ENCODE assay signal across 13 cellular contexts in the genomic region with DNA sequence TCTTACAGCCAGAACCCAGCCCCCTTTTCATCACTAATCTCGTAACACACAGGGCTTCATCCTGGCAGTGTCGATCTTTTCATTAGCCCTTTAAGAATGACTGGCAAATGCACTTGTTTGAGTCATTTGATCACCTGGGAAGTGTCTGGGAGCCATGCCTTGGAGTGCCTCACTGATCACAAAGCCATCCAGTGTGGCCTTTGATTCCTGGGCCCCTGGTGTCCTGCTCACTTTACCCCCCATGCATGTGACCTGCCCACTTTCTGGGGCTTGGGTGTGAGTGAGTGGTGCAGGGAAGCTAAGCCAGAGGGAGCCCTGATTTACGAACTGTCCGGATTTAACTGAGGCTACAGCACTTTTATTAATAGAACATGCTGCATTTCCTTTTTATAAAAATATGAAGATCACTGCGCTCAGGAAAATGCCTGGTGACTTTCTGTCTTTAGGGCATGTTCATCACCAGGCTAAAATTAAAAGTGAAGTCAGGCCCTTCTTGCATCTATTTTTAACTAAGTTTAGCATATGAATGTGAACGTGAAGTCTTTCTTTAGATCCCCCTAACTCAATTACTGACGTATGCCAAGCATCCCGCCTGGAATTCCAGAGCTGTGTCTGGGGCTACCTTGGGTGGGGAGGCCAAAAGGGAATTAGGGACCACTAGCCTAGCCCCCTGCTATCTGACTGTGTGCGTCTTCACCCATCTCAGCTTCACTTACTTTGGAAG. TPM values are rescaled to one million over a fixed set of nuclear protein-coding genes. Genes with fewer than 3 reads are reported as not detected.
DNase-seq lines count a peak whose midpoint lies in the region; FAIRE-seq and TF ChIP-seq lines count a peak whose summit lies in the region.
"Had no signal": no experiment of that assay in that cellular context is flagged by ENCODE, and none has a peak within 500 bp of the region (broad histone marks: within the 10 kb centered on the region; RNA-seq: fewer than 3 reads in every experiment).

No MANE protein-coding gene starts in this region.

- H4K91ac ChIP-seq in H1 (replicated peaks; ENCODE audit: insufficient read length, low read length): no peak overlapping the region

- H2AK5ac ChIP-seq in H1 (ENCODE audit: low read depth, low read length): peak overlapping the region; percentile 26; the same call in 1 of the 2 replicates

- H3K4ac ChIP-seq in H1 (replicated peaks; ENCODE audit: insufficient read length, low read depth, low read length): no peak overlapping the region

- DNase-seq in HAP-1 (ENCODE audit: low spot score in 2 of 2) (peak; percentile 55 to 82), H1 (ENCODE audit: low read depth in 1 of 2, low spot score in 2 of 2) (peak in 1 of 2 experiments; percentile 76), islet precursor cell (peak; percentile 71), GM19238 (ENCODE audit: insufficient read length, low spot score) (no peak), globus pallidus (ENCODE audit: low spot score) (no peak)
- DNase-seq in stimulated activated CD4-positive, alpha-beta T cell treated with anti-CD3 and anti-CD28 coated beads, Interleukin-1b, Interleukin-23, amount 100 ng/mL, for 48 hours: no peak
- DNase-seq: activated CD4-positive, CD25-positive, alpha-beta regulatory T cell; EL; NCI-H1105 treated with DMSO at 0.1 percent for 48 hours; NCI-H524; retina; stimulated activated naive CD8-positive, alpha-beta T cell treated with anti-CD3 and anti-CD28 coated beads, Interleukin-15, amount 100 ng/mL, for 72 hours had no signal

- no peak; a peak in 1 of 3 replicates for TF ChIP-seq EP300 in H1 (IDR thresholded peaks at IDR 0.05; ENCODE audit: borderline replicate concordance in 1 of 2, low read depth in 2 of 2, low read length in 2 of 2)

- H3K23ac ChIP-seq in H1 (ENCODE audit: insufficient read length): no peak overlapping the region

- POLR2A ChIA-PET in H1 (lab: Charles Lee; ENCODE audit: partially characterized antibody): interaction anchor here (0.9 kb wide), 1 partner anchor 12 kb away, joined by 5 read pairs; no protein-coding TSS in a partner anchor

- peaks cover 4% of the 10 kb centered on the region; the same call in 1 of the 2 replicates for H3K23me2 ChIP-seq in H1 (ENCODE audit: low read depth, low read length)

- no peak overlapping the region for H2BK15ac ChIP-seq in H1 (ENCODE audit: low read length)

- H2AFZ ChIP-seq in H1 (ENCODE audit: low read length): no peak overlapping the region

- peak overlapping the region; percentile 91; the same call in 1 of the 2 replicates for H2BK12ac ChIP-seq in H1 (ENCODE audit: low read depth, low read length)

- no peak overlapping the region for H3K18ac ChIP-seq in H1 (ENCODE audit: extremely low read depth, low read length)

- 0 out of 2 replicates have a peak overlapping the region, but pooled peaks have one; percentile 38 for H2BK5ac ChIP-seq in H1 (ENCODE audit: low read depth, low read length)

- H3K36me3 ChIP-seq in HAP-1 (replicated peaks) (no peaks in the 10 kb centered on the region), H1 (ENCODE audit: control insufficient read depth in 2 of 4, insufficient read depth in 4 of 4, low read length in 3 of 4) (no peaks in the 10 kb centered on the region), skeletal muscle tissue (ENCODE audit: control insufficient read depth in 3 of 3, insufficient read depth in 3 of 3, low read length in 3 of 3) (no peaks in the 10 kb centered on the region)

- H3K4me3 ChIP-seq in HAP-1 (no peak overlapping the region), H1 (ENCODE audit: extremely low read depth in 1 of 4, insufficient read depth in 2 of 4, low read depth in 3 of 4, low read length in 4 of 4) (peak overlapping the region in 2 of 4 experiments; percentile 7 to 40; a peak in 3 of 8 replicates), skeletal muscle tissue (ENCODE audit: low read length in 3 of 3) (peak overlapping the region; percentile 22 to 53 (median 52))

- CTCF ChIA-PET in H1 (lab: Charles Lee; ENCODE audit: partially characterized antibody): interaction anchor here (0.6 to 3.4 kb wide), 6 partner anchors 14 to 71 kb away, joined by 3 to 16 read pairs (median 4); no protein-coding TSS in a partner anchor

- H4K8ac ChIP-seq in H1 (ENCODE audit: extremely low read depth, insufficient read depth, low read length): no peak overlapping the region

- no peak overlapping the region for H2BK120ac ChIP-seq in H1 (replicated peaks; ENCODE audit: low read depth, low read length)

- no peak for TF ChIP-seq CTCF in H1 (IDR thresholded peaks at IDR 0.05; ENCODE audit: control extremely low read depth in 1 of 3, insufficient read depth in 1 of 3, low read depth in 1 of 3, low read length in 3 of 3)

- no peaks in the 10 kb centered on the region; the same call in 1 of the 2 replicates for H3K27me3 ChIP-seq in HAP-1 (ENCODE audit: low read depth)
- H3K27me3 ChIP-seq in H1 (replicated peaks in 1 of 4; ENCODE audit: control insufficient read depth in 3 of 4, extremely low read depth in 1 of 4, insufficient read depth in 3 of 4, low read length in 3 of 4): peaks cover 5 to 58% (median 42%) of the 10 kb centered on the region in 4 experiments
- H3K27me3 ChIP-seq in skeletal muscle tissue (ENCODE audit: control insufficient read depth in 3 of 3, insufficient read depth in 3 of 3, low read length in 3 of 3): no peaks in the 10 kb centered on the region

- no peak overlapping the region for H2BK20ac ChIP-seq in H1 (ENCODE audit: low read length)

- H4K20me1 ChIP-seq in H1 (replicated peaks in 1 of 2; ENCODE audit: control insufficient read depth in 1 of 2, insufficient read depth in 2 of 2, low read length in 2 of 2): no peaks in the 10 kb centered on the region

- peak overlapping the region; percentile 56 to 94 for H3K4me2 ChIP-seq in H1 (ENCODE audit: insufficient read depth in 1 of 2, low read depth in 2 of 2, low read length in 2 of 2)

- no peak overlapping the region for H3K56ac ChIP-seq in H1 (replicated peaks; ENCODE audit: insufficient read length, low read depth, low read length)

- no peaks in the 10 kb centered on the region for H3K9me3 ChIP-seq in HAP-1
- H3K9me3 ChIP-seq in H1 (ENCODE audit: insufficient read depth in 2 of 2, low read depth in 1 of 2, low read length in 1 of 2): no peaks in the 10 kb centered on the region
- H3K9me3 ChIP-seq in skeletal muscle tissue (ENCODE audit: control insufficient read depth in 3 of 3, low read length in 3 of 3): no peaks in the 10 kb centered on the region

- in situ Hi-C loops in HAP-1 (cut with MboI; ENCODE audit: low sequenced_read_pairs): no loop called here

- peak; percentile 80 for FAIRE-seq in H1 (lab: Jason Lieb, UNC)

- no peaks in the 10 kb centered on the region for H3K79me2 ChIP-seq in H1 (ENCODE audit: control insufficient read depth in 1 of 2, insufficient read depth in 2 of 2, low read length in 2 of 2)

- no peak for TF ChIP-seq POLR2A in H1 (IDR thresholded peaks at IDR 0.05; ENCODE audit: control extremely low read depth in 1 of 2, low read depth in 2 of 2, low read length in 2 of 2)

- H3K79me1 ChIP-seq in H1 (ENCODE audit: low read depth, low read length): no peaks in the 10 kb centered on the region

- 15% methylated on average over 9 of the region's 9 CpGs; no CpG with 5 or more reads in 1 of the 2 experiments for WGBS in H1 (ENCODE audit: extremely low coverage in 1 of 2, insufficient coverage in 1 of 2, insufficient read length in 1 of 2, insufficient replicate concordance in 2 of 2, low coverage in 1 of 2, low lambda C conversion rate in 2 of 2, missing lambda C conversion rate in 1 of 2), 2 experiments

- no peak overlapping the region for H4K5ac ChIP-seq in H1 (ENCODE audit: insufficient read length, low read depth, low read length)

- H3K4me1 ChIP-seq in HAP-1 (peaks cover 55% of the 10 kb centered on the region), H1 (replicated peaks in 1 of 4; ENCODE audit: control insufficient read depth in 3 of 4, insufficient read depth in 4 of 4, low read length in 3 of 4) (peaks cover 7 to 22% (median 15%) of the 10 kb centered on the region in 4 experiments; a peak in 6 of 7 replicates), skeletal muscle tissue (ENCODE audit: control insufficient read depth in 3 of 3, insufficient read depth in 3 of 3, low read length in 3 of 3) (peaks cover 32 to 44% (median 34%) of the 10 kb centered on the region in 3 donors)

- H3K27ac ChIP-seq in H1 (ENCODE audit: low read depth, low read length) (no peak overlapping the region), skeletal muscle tissue (ENCODE audit: low read depth, low read length) (peak overlapping the region; percentile 99)

- no peak for TF ChIP-seq RAD21 in H1 (IDR thresholded peaks at IDR 0.05 in 1 of 2, conservative IDR thresholded peaks at IDR 0.05 in 1 of 2; ENCODE audit: low read depth in 2 of 2, low read length in 2 of 2)

- H3K9ac ChIP-seq in H1 (replicated peaks in 1 of 4; ENCODE audit: extremely low read depth in 1 of 4, low read depth in 3 of 4, low read length in 3 of 4): 0 out of 7 replicates have a peak overlapping the region, but pooled peaks of 1 of the 4 experiments have one; percentile 22
- peak overlapping the region; percentile 66 to 79 (median 75) for H3K9ac ChIP-seq in skeletal muscle tissue (ENCODE audit: low read depth in 1 of 3, low read length in 3 of 3)

- H3K14ac ChIP-seq in H1 (ENCODE audit: insufficient read length): no peak overlapping the region

TF ChIP-seq in H1, 55 proteins besides CTCF, POLR2A, EP300 and RAD21 (continues in another document):
- TF ChIP-seq TCF12 (IDR thresholded peaks at IDR 0.05; ENCODE audit: low read depth, low read length): no peak
- peak; percentile 97 for TF ChIP-seq TEAD4 (IDR thresholded peaks at IDR 0.05; ENCODE audit: low read depth, low read length)
- TF ChIP-seq KDM1A (IDR thresholded peaks at IDR 0.05; ENCODE audit: borderline replicate concordance, low read length): no peak
- 0 out of 2 replicates have a peak, but pooled peaks have one; percentile 26 for TF ChIP-seq TAF1 (IDR thresholded peaks at IDR 0.05; ENCODE audit: low read depth, low read length)
- no peak for TF ChIP-seq SIRT6 (IDR thresholded peaks at IDR 0.05; ENCODE audit: low read length)
- TF ChIP-seq BCL11A (IDR thresholded peaks at IDR 0.05; ENCODE audit: low read depth in 2 of 2, low read length in 2 of 2): peak in 1 of 2 experiments; percentile 1

RNA-seq across cellular contexts. Expression of gene RBM20, which starts 23.6 kb away (rescaled TPM):
- 0.29 and 0.63 TPM in 2 replicates for total RNA-seq in H1 (2021; fragmentation: NEBNext Ultra II Directional; extraction: Animal tissue kit (Norgen Biotek cat#: 25700))
- 0.05 and 0.22 TPM in 2 replicates for polyA plus RNA-seq in H1 (2011; rRNA removed)
- 0.10 TPM for polyA plus RNA-seq in H1 (2011; cell fraction: cytosol; rRNA removed)
- 0.39 TPM for polyA plus RNA-seq in H1 (2011; cell fraction: nucleus; rRNA removed)
- polyA plus RNA-seq in H1 (2012, experiment 1 of 2): 0.08 to 0.20 TPM (median 0.13 TPM) in 4 replicates
- 0.04 TPM for polyA plus RNA-seq in H1 (2012, experiment 2 of 2)
- 0.30 TPM for polyA plus RNA-seq in H1 (2013, experiment 1 of 2)
- polyA plus RNA-seq in H1 (2013, experiment 2 of 2): 0.29 TPM
- 0.19 and 0.20 TPM in 2 replicates for polyA minus RNA-seq in H1 (2011; rRNA and poly(A)+ RNA removed)
- 0.73 TPM for polyA minus RNA-seq in H1 (2011; cell fraction: cytosol; rRNA and poly(A)+ RNA removed)
- 1.1 TPM for polyA minus RNA-seq in H1 (2011; cell fraction: nucleus; rRNA and poly(A)+ RNA removed)
- total RNA-seq in skeletal muscle tissue: 6.3 TPM

Comparison
In these comparisons a context has a peak if more than half of its experiments do, and no peak if none do; other contexts are left out.
1. DNase-seq: peak in HAP-1 (2 of 2) and islet precursor cell (single experiment); none in GM19238 (single experiment), stimulated activated CD4-positive, alpha-beta T cell treated with anti-CD3 and anti-CD28 coated beads, Interleukin-1b, Interleukin-23, amount 100 ng/mL, for 48 hours (single experiment) and globus pallidus (single experiment).